In the genomic region with DNA sequence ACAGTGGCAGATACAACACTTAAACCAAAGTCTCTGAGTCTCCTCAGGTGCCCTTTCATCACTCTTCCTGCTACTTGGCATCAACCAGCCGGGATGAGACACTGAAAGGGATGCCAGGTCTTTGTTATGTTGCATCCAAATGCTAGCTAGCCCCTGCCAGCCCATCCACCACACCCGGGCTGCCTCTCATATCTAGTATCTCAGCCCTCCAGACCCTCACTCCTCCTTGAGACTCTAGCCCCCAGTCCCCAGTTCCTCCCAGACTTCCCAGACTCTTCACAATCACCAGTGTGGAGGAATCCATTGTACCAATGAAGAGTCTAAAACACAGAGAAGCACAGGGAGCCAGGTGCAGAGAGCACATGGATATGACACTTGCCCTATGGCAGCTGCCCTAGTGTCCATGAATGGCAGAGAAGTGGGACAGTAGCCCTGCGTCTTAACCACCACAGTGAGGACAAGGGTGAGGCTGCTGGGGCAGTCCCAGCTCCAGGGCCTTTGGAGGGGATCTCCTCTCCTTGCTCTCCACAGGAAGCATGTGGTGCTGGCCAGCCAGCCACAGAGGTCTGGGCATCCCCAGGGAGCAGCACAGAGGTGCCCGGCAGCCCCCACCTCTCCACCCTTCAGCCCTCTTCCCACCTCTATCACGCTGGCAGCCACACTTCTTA, we compare ENCODE assay signal across 1 cellular context.
TF ChIP-seq lines count a peak whose summit lies in the region.

No MANE protein-coding gene starts in this region.

TF ChIP-seq in H1, 55 proteins besides CTCF, POLR2A, EP300 and RAD21:
- TF ChIP-seq, protein P1, sequence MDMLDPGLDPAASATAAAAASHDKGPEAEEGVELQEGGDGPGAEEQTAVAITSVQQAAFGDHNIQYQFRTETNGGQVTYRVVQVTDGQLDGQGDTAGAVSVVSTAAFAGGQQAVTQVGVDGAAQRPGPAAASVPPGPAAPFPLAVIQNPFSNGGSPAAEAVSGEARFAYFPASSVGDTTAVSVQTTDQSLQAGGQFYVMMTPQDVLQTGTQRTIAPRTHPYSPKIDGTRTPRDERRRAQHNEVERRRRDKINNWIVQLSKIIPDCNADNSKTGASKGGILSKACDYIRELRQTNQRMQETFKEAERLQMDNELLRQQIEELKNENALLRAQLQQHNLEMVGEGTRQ (IDR thresholded peaks at IDR 0.05; ENCODE audit: low read length), result no peak
- TF ChIP-seq SRF (IDR thresholded peaks at IDR 0.05; ENCODE audit: low read depth, low read length), result no peak
